In the genomic region with DNA sequence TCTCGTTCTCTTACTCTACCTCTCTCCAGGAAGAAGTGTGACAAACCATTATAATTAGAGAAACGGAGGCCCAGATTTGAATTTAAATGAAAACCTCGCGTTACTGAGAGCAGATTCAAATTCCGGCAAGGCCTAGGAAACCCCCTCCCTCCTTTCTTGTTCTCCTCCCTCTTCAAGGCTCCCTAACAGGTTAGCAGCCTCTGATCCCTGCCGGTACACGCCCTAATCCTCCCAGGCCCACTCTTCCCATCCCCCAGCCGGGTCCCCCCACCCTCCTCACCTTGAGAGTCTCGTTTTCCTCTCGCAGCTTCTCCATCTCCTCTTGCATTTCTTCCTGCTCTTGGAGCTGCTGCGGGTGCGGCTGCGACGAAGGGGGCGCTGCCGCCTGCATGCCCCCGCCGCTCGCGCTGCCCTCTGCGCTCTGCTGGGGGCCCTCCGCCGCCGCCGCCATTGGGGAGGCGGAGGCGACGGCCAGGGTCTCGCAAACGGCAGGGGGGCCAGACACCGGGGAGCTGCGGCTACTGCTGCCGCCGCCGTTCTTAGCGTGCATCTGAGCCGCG, we compare ENCODE assay signal across 8 cellular contexts. TPM values are rescaled to one million over a fixed set of nuclear protein-coding genes. Genes with fewer than 3 reads are reported as not detected.
DNase-seq lines count a peak whose midpoint lies in the region; ATAC-seq, FAIRE-seq and TF ChIP-seq lines count a peak whose summit lies in the region.

No MANE protein-coding gene starts in this region.

- RAD21 ChIA-PET in HCT116 (lab: Charles Lee; ENCODE audit: low non-redundant PET in 1 of 2, low total read pairs in 2 of 2, uncharacterized antibody in 2 of 2, unreplicated experiment in 2 of 2): no interaction called here

- no peak overlapping the region for H3K27ac ChIP-seq in HCT116 (ENCODE audit: low read depth, low read length)
- no peak overlapping the region for H3K27ac ChIP-seq in breast epithelium
- no peak overlapping the region for H3K27ac ChIP-seq in keratinocyte (ENCODE audit: control insufficient read depth, insufficient read depth, low read length)

- no peaks in the 10 kb centered on the region for H3K79me2 ChIP-seq in HCT116 (ENCODE audit: insufficient read depth, low read length)
- H3K79me2 ChIP-seq in keratinocyte (ENCODE audit: control insufficient read depth, insufficient read depth, low read length): no peaks in the 10 kb centered on the region

- H3K9me2 ChIP-seq in HCT116 (ENCODE audit: insufficient read depth): no peaks in the 10 kb centered on the region

- H3K4me3 ChIP-seq in HCT116 (replicated peaks in 1 of 2; ENCODE audit: low read depth in 1 of 2, low read length in 2 of 2) (peak overlapping the region; percentile 40 to 56), breast epithelium (peak overlapping the region; percentile 54 to 74 (median 62)), keratinocyte (ENCODE audit: control insufficient read depth in 2 of 3, extremely low read depth in 1 of 3, insufficient read depth in 2 of 3, low read depth in 1 of 3, low read length in 3 of 3) (peak overlapping the region; percentile 30 to 53 (median 51))

- H3K4me1 ChIP-seq in HCT116 (ENCODE audit: control insufficient read depth in 1 of 2, insufficient read depth in 2 of 2, low read length in 2 of 2) (peaks cover 0 to 4% of the 10 kb centered on the region in 2 experiments; a peak in 1 of 4 replicates), breast epithelium (no peaks in the 10 kb centered on the region), keratinocyte (ENCODE audit: control insufficient read depth, extremely low read depth, insufficient read depth, low read length) (peaks cover 11% of the 10 kb centered on the region)

- dilution Hi-C loops in keratinocyte (cut with MboI; ENCODE audit: extremely low pct_ligation_motif_present, low sequenced_read_pairs): no loop called here

- H3K36me3 ChIP-seq in HCT116 (ENCODE audit: control insufficient read depth in 1 of 2, insufficient read depth in 2 of 2, low read length in 2 of 2) (no peaks in the 10 kb centered on the region), breast epithelium (no peaks in the 10 kb centered on the region), keratinocyte (ENCODE audit: control insufficient read depth in 2 of 2, extremely low read depth in 1 of 2, insufficient read depth in 2 of 2, low read length in 2 of 2) (no peaks in the 10 kb centered on the region)

- POLR2A ChIA-PET in HCT116 (lab: Charles Lee): interaction anchor here (1.1 kb wide), 1 partner anchor 13 kb away, joined by 3 read pairs; no protein-coding TSS in a partner anchor

- H3K4me2 ChIP-seq in HCT116 (ENCODE audit: low read length) (peak overlapping the region; percentile 78), keratinocyte (ENCODE audit: control insufficient read depth, extremely low read depth, insufficient read depth, low read depth, low read length) (peak overlapping the region; percentile 82)

- H3K9ac ChIP-seq in HCT116 (ENCODE audit: low read length) (no peak overlapping the region), keratinocyte (ENCODE audit: control insufficient read depth, extremely low read depth, insufficient read depth, low read length) (no peak overlapping the region)

- no peaks in the 10 kb centered on the region for H3K9me1 ChIP-seq in keratinocyte (ENCODE audit: control insufficient read depth, extremely low read depth, insufficient read depth, low read length)

- FAIRE-seq in keratinocyte (lab: Jason Lieb, UNC): no peak

- intact Hi-C loops in HCT116 (cut with micrococcal nuclease): no loop called here
- intact Hi-C loops in breast epithelium (cut with DNase I; ENCODE audit: low total_unique reads): no loop called here

- no TSS peak for BruUV-seq in HCT116 (replicated peaks; lab: Mats Ljungman, UMichigan)

- peak; percentile 23 for DNase-seq in NCI-H2196 (lab: John Stamatoyannopoulos, UW; ENCODE audit: unreplicated experiment)
- DNase-seq in NCI-H2196 treated with DMSO at 0.1 percent for 48 hours (lab: John Stamatoyannopoulos, UW; ENCODE audit: unreplicated experiment): no peak
- no peak for DNase-seq in HCT116 (ENCODE audit: low read depth, low spot score)
- peak; percentile 79 for DNase-seq in NCI-H748 (lab: John Stamatoyannopoulos, UW; ENCODE audit: unreplicated experiment)
- no peak for DNase-seq in breast epithelium (ENCODE audit: low spot score in 2 of 2)
- DNase-seq in keratinocyte (ENCODE audit: low read depth, low spot score): no peak
- DNase-seq in stimulated activated CD4-positive, alpha-beta T cell treated with anti-CD3 and anti-CD28 coated beads, Interleukin-4, amount 100 ng/mL, for 4 hours: peak; percentile 9 to 19
- DNase-seq in NCI-H446 (lab: John Stamatoyannopoulos, UW): no peak

- H3K27me3 ChIP-seq in HCT116 (ENCODE audit: insufficient read depth, low read length) (no peaks in the 10 kb centered on the region), breast epithelium (peaks cover 0 to 29% of the 10 kb centered on the region in 2 donors), keratinocyte (ENCODE audit: control insufficient read depth, extremely low read depth, insufficient read depth, low read length) (peaks cover 62% of the 10 kb centered on the region)

- TF ChIP-seq RAD21 in HCT116 (IDR thresholded peaks at IDR 0.05; ENCODE audit: low read depth): no peak

- CTCF ChIA-PET in HCT116 (lab: Charles Lee): interaction anchor here (0.6 to 3.3 kb wide), 7 partner anchors 9 to 1177 kb away, joined by 3 to 24 read pairs (median 6); no protein-coding TSS in a partner anchor

- no peak for TF ChIP-seq POLR2A in HCT116 (IDR thresholded peaks at IDR 0.05; ENCODE audit: borderline replicate concordance, extremely low read depth, insufficient read depth, insufficient read length)
- TF ChIP-seq POLR2A in breast epithelium (IDR thresholded peaks at IDR 0.05): no peak

- ATAC-seq in HCT116: peak; percentile 43

- H3K9me3 ChIP-seq in HCT116 (ENCODE audit: control insufficient read depth in 1 of 2, insufficient read depth in 1 of 2, low read depth in 1 of 2, low read length in 2 of 2) (no peaks in the 10 kb centered on the region), breast epithelium (no peaks in the 10 kb centered on the region), keratinocyte (ENCODE audit: control insufficient read depth, low read depth, low read length) (no peaks in the 10 kb centered on the region)

- TF ChIP-seq CTCF in HCT116 (IDR thresholded peaks at IDR 0.05 in 2 of 3, conservative IDR thresholded peaks at IDR 0.05 in 1 of 3; ENCODE audit: borderline replicate concordance in 1 of 3, insufficient read depth in 1 of 3, low read depth in 2 of 3, low read length in 2 of 3) (no peak), breast epithelium (IDR thresholded peaks at IDR 0.05) (no peak), keratinocyte (optimal IDR thresholded peaks at IDR 0.05 in 1 of 3, IDR thresholded peaks at IDR 0.05 in 1 of 3, conservative IDR thresholded peaks at IDR 0.05 in 1 of 3; ENCODE audit: extremely low read depth in 1 of 3, insufficient read depth in 2 of 3, low read length in 3 of 3) (peak in 1 of 3 experiments; percentile 25)

- H2AFZ ChIP-seq in HCT116 (ENCODE audit: low read depth, low read length, poor library complexity, severe bottlenecking) (no peak overlapping the region), keratinocyte (ENCODE audit: control insufficient read depth, low read length) (no peak overlapping the region)

- H4K20me1 ChIP-seq in HCT116 (ENCODE audit: insufficient read depth): no peaks in the 10 kb centered on the region
- H4K20me1 ChIP-seq in keratinocyte (ENCODE audit: control insufficient read depth, extremely low read depth, insufficient read depth, low read length): no peaks in the 10 kb centered on the region

TF ChIP-seq in HCT116, 20 proteins besides CTCF, POLR2A, EP300 and RAD21:
- TF ChIP-seq ELF1 (IDR thresholded peaks at IDR 0.05; ENCODE audit: borderline replicate concordance, low read depth): no peak
- TF ChIP-seq SRF (IDR thresholded peaks at IDR 0.05; ENCODE audit: low read depth): no peak
- TF ChIP-seq POLR2AphosphoS5 (IDR thresholded peaks at IDR 0.05; ENCODE audit: low read depth, low read length): no peak
- TF ChIP-seq EGR1 (IDR thresholded peaks at IDR 0.05; ENCODE audit: low read depth): no peak
- TF ChIP-seq SP1 (IDR thresholded peaks at IDR 0.05; ENCODE audit: low read depth): no peak
- TF ChIP-seq ZNF274 (IDR thresholded peaks at IDR 0.05; ENCODE audit: low read depth, low read length): no peak
- no peak for TF ChIP-seq EZH2phosphoT487 (IDR thresholded peaks at IDR 0.05; ENCODE audit: borderline replicate concordance)
- no peak for TF ChIP-seq EZH2 (IDR thresholded peaks at IDR 0.05)
- no peak for TF ChIP-seq FOSL1 (IDR thresholded peaks at IDR 0.05; ENCODE audit: low read depth)
- no peak for TF ChIP-seq TCF7L2 (IDR thresholded peaks at IDR 0.05; ENCODE audit: borderline replicate concordance, extremely low read depth, insufficient read depth, insufficient read length)

RNA-seq across cellular contexts. Expression of gene KIAA0408, which starts 56.1 kb away (rescaled TPM):
- total RNA-seq in HCT116 (2021; ENCODE audit: unreplicated experiment): 0.25 TPM
- 0.05 TPM in 1 of 2 replicates, not detected in the other for polyA plus RNA-seq in HCT116 (2012)
- total RNA-seq in breast epithelium: 10 to 100 TPM in 1 of 3 donors, 1 to 10 TPM in 2; 2.2 to 42.7 (median 3.3) TPM
- 0.05 to 0.12 TPM in 2 of 3 replicates, not detected in the other for polyA plus RNA-seq in keratinocyte
- 0.64 TPM for polyA plus RNA-seq in keratinocyte (2011; ENCODE audit: low read depth)
- polyA plus RNA-seq in keratinocyte (2011; cell fraction: cytosol; rRNA removed): 0.05 and 0.11 TPM in 2 replicates
- 0.19 TPM in 1 of 2 replicates, not detected in the other for polyA plus RNA-seq in keratinocyte (2011; cell fraction: nucleus; rRNA removed)
- polyA plus RNA-seq in keratinocyte (2012; ENCODE audit: low replicate concordance): 0.02 TPM in 1 of 2 replicates, not detected in the other
- polyA minus RNA-seq in keratinocyte: 0.06 TPM in 1 of 3 replicates, not detected in the others
- not detected for polyA minus RNA-seq in keratinocyte (2011; cell fraction: cytosol; rRNA and poly(A)+ RNA removed)
- polyA minus RNA-seq in keratinocyte (2011; cell fraction: nucleus; rRNA and poly(A)+ RNA removed): not detected in 2 replicates

Comparison
In these comparisons a context has a peak if more than half of its experiments do, and no peak if none do; other contexts are left out.
1. DNase-seq: peak in NCI-H2196 (single experiment), NCI-H748 (single experiment) and stimulated activated CD4-positive, alpha-beta T cell treated with anti-CD3 and anti-CD28 coated beads, Interleukin-4, amount 100 ng/mL, for 4 hours (2 of 2); none in NCI-H2196 treated with DMSO at 0.1 percent for 48 hours (single experiment), HCT116 (single experiment), breast epithelium (0 of 2), keratinocyte (single experiment) and NCI-H446 (0 of 2).
2. Peak in every context shown above with its lines, with median percentiles within 50 percentile points of each other: H3K4me3 ChIP-seq.